Comparison of ENCODE assay signal across 8 cellular contexts in the genomic region with DNA sequence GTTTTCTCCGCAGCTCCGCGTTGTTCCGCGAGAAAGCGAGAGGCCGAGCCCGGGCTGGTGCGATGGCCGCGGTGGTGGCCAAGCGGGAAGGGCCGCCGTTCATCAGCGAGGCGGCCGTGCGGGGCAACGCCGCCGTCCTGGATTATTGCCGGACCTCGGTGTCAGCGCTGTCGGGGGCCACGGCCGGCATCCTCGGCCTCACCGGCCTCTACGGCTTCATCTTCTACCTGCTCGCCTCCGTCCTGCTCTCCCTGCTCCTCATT. TPM values are rescaled to one million over a fixed set of nuclear protein-coding genes. Genes with fewer than 3 reads are reported as not detected.
A peak's percentile ranks its signal among the peaks of the same experiment; 100 is the strongest.
DNase-seq lines count a peak whose midpoint lies in the region; ATAC-seq and FAIRE-seq lines count a peak whose summit lies in the region.

No MANE protein-coding gene starts in this region.

- H3K27ac Mint-ChIP-seq in CD8-positive, alpha-beta memory T cell: peak overlapping the region; percentile 74 to 96 (median 86)
- H3K27ac Mint-ChIP-seq in natural killer cell treated with Interleukin-12 subunit alpha and Interleukin-12 subunit beta and Interleukin-15 and Interleukin-18, amount 100 ng/mL, for 72 hours: peak overlapping the region; percentile 90 to 96

- no peaks in the 10 kb centered on the region for H3K27me3 ChIP-seq in CD8-positive, alpha-beta memory T cell (ENCODE audit: insufficient read depth, low read length, poor library complexity, severe bottlenecking)

- no peaks in the 10 kb centered on the region for H3K9me3 Mint-ChIP-seq in CD8-positive, alpha-beta memory T cell
- no peaks in the 10 kb centered on the region for H3K9me3 Mint-ChIP-seq in natural killer cell treated with Interleukin-12 subunit alpha and Interleukin-12 subunit beta and Interleukin-15 and Interleukin-18, amount 100 ng/mL, for 72 hours

- no peaks in the 10 kb centered on the region for H3K9me3 ChIP-seq in CD8-positive, alpha-beta memory T cell (ENCODE audit: low read length)

- H3K36me3 Mint-ChIP-seq in CD8-positive, alpha-beta memory T cell: peaks cover 0 to 26% (median 0%) of the 10 kb centered on the region in 3 donors
- peaks cover 14% of the 10 kb centered on the region for H3K36me3 Mint-ChIP-seq in natural killer cell treated with Interleukin-12 subunit alpha and Interleukin-12 subunit beta and Interleukin-15 and Interleukin-18, amount 100 ng/mL, for 72 hours

- FAIRE-seq in frontal cortex (lab: Jason Lieb, UNC): no peak

- peaks cover 21 to 32% (median 25%) of the 10 kb centered on the region in 3 donors for H3K4me1 Mint-ChIP-seq in CD8-positive, alpha-beta memory T cell
- peaks cover 36 to 50% of the 10 kb centered on the region in 2 donors for H3K4me1 Mint-ChIP-seq in natural killer cell treated with Interleukin-12 subunit alpha and Interleukin-12 subunit beta and Interleukin-15 and Interleukin-18, amount 100 ng/mL, for 72 hours (ENCODE audit: low read depth in 2 of 2)

- no peak for DNase-seq in CD8-positive, alpha-beta memory T cell
- DNase-seq in caudate nucleus (lab: John Stamatoyannopoulos, UW): no peak
- no peak for DNase-seq in natural killer cell treated with Interleukin-12 subunit alpha and Interleukin-12 subunit beta and Interleukin-15 and Interleukin-18, amount 100 ng/mL, for 72 hours (ENCODE audit: low spot score)
- DNase-seq in NCI-H1436 (lab: John Stamatoyannopoulos, UW): no peak
- DNase-seq in frontal cortex (ENCODE audit: low spot score in 2 of 2): no peak
- no peak for DNase-seq in midbrain (lab: John Stamatoyannopoulos, UW)
- DNase-seq in glomerular visceral epithelial cell (ENCODE audit: extremely low spot score): no peak

- H3K27ac ChIP-seq in CD8-positive, alpha-beta memory T cell (ENCODE audit: low read depth, low read length): peak overlapping the region; percentile 55
- H3K27ac ChIP-seq in caudate nucleus (ENCODE audit: low read depth, low read length): peak overlapping the region; percentile 86

- H3K27me3 Mint-ChIP-seq in CD8-positive, alpha-beta memory T cell: no peaks in the 10 kb centered on the region
- H3K27me3 Mint-ChIP-seq in natural killer cell treated with Interleukin-12 subunit alpha and Interleukin-12 subunit beta and Interleukin-15 and Interleukin-18, amount 100 ng/mL, for 72 hours: no peaks in the 10 kb centered on the region

- CTCF ChIA-PET in CD8-positive, alpha-beta memory T cell (lab: Charles Lee): interaction anchor here (0.7 kb wide), 1 partner anchor 14 kb away, joined by 3 read pairs; no protein-coding TSS in a partner anchor

- POLR2A ChIA-PET in CD8-positive, alpha-beta memory T cell (lab: Charles Lee): interaction anchor here (1.0 to 1.3 kb wide), 2 partner anchors 33 to 42 kb away, joined by 3 to 5 read pairs; partner anchors contain the start of genes CTNS and SHPK

- peak overlapping the region; percentile 85 for H3K4me3 ChIP-seq in CD8-positive, alpha-beta memory T cell (ENCODE audit: low read length)

- peak; percentile 17 for ATAC-seq in HG03354 (IDR thresholded peaks at IDR 0.05; ENCODE audit: poor library complexity, severe bottlenecking, unreplicated experiment)
- ATAC-seq in natural killer cell treated with Interleukin-12 subunit alpha and Interleukin-12 subunit beta and Interleukin-15 and Interleukin-18, amount 100 ng/mL, for 72 hours: no peak

- H3K4me3 Mint-ChIP-seq in CD8-positive, alpha-beta memory T cell: peak overlapping the region; percentile 90 to 98 (median 92)
- peak overlapping the region; percentile 95 for H3K4me3 Mint-ChIP-seq in natural killer cell treated with Interleukin-12 subunit alpha and Interleukin-12 subunit beta and Interleukin-15 and Interleukin-18, amount 100 ng/mL, for 72 hours

- H3K4me1 ChIP-seq in CD8-positive, alpha-beta memory T cell (ENCODE audit: insufficient read depth, low read length): peaks cover 20% of the 10 kb centered on the region

- H3K36me3 ChIP-seq in CD8-positive, alpha-beta memory T cell (ENCODE audit: insufficient read depth, low read length): no peaks in the 10 kb centered on the region

RNA-seq across cellular contexts. Expression of gene EMC6, which starts 0.4 kb away (rescaled TPM):
- 100 to 1,000 TPM in 1 of 2 experiments, 10 to 100 TPM in 1; 95.1 to 103 TPM for total RNA-seq in CD8-positive, alpha-beta memory T cell
- polyA plus RNA-seq in CD8-positive, alpha-beta memory T cell: 119 TPM
- 10 to 100 TPM; 43.7 to 56.2 TPM for total RNA-seq in natural killer cell treated with Interleukin-12 subunit alpha and Interleukin-12 subunit beta and Interleukin-15 and Interleukin-18, amount 100 ng/mL, for 72 hours
- 7.3 TPM for total RNA-seq in frontal cortex

RNA-seq across cellular contexts. Expression of gene TAX1BP3, which starts 0.6 kb away (rescaled TPM):
- 10 to 100 TPM; 23.4 to 26.0 TPM for total RNA-seq in CD8-positive, alpha-beta memory T cell
- polyA plus RNA-seq in CD8-positive, alpha-beta memory T cell: 38.9 TPM
- 100 to 1,000 TPM; 135 to 204 TPM for total RNA-seq in natural killer cell treated with Interleukin-12 subunit alpha and Interleukin-12 subunit beta and Interleukin-15 and Interleukin-18, amount 100 ng/mL, for 72 hours
- 26.9 TPM for total RNA-seq in frontal cortex

RNA-seq across cellular contexts. Expression of gene P2RX5, which starts 26.9 kb away (rescaled TPM):
- 10 to 100 TPM in 1 of 2 experiments, 1 to 10 TPM in 1; 9.8 to 12.0 TPM for total RNA-seq in CD8-positive, alpha-beta memory T cell
- polyA plus RNA-seq in CD8-positive, alpha-beta memory T cell: 37.4 TPM
- total RNA-seq in natural killer cell treated with Interleukin-12 subunit alpha and Interleukin-12 subunit beta and Interleukin-15 and Interleukin-18, amount 100 ng/mL, for 72 hours: 1,000 to 10,000 TPM; 2,596 to 3,366 TPM
- 5.3 TPM for total RNA-seq in frontal cortex

RNA-seq across cellular contexts. Expression of gene CTNS, which starts 32.5 kb away (rescaled TPM):
- total RNA-seq in CD8-positive, alpha-beta memory T cell: 10 to 100 TPM; 33.3 to 35.5 TPM
- 7.7 TPM for polyA plus RNA-seq in CD8-positive, alpha-beta memory T cell
- 10 to 100 TPM; 11.1 to 24.5 TPM for total RNA-seq in natural killer cell treated with Interleukin-12 subunit alpha and Interleukin-12 subunit beta and Interleukin-15 and Interleukin-18, amount 100 ng/mL, for 72 hours
- 5.7 TPM for total RNA-seq in frontal cortex

RNA-seq across cellular contexts. Expression of gene SHPK, which starts 33.0 kb away (rescaled TPM):
- 10 to 100 TPM; 17.0 to 17.1 TPM for total RNA-seq in CD8-positive, alpha-beta memory T cell
- 6.9 TPM for polyA plus RNA-seq in CD8-positive, alpha-beta memory T cell
- total RNA-seq in natural killer cell treated with Interleukin-12 subunit alpha and Interleukin-12 subunit beta and Interleukin-15 and Interleukin-18, amount 100 ng/mL, for 72 hours: 100 to 1,000 TPM in 1 of 2 donors, 10 to 100 TPM in 1; 67.2 to 121 TPM
- 8.6 TPM for total RNA-seq in frontal cortex

Comparison
In these comparisons a context has a peak if more than half of its experiments do, and no peak if none do; other contexts are left out.
1. RNA of gene P2RX5, which starts 26.9 kb away (total RNA-seq): 2,596 to 3,366 TPM in natural killer cell treated with Interleukin-12 subunit alpha and Interleukin-12 subunit beta and Interleukin-15 and Interleukin-18, amount 100 ng/mL, for 72 hours; 9.8 to 12.0 TPM in CD8-positive, alpha-beta memory T cell and 5.3 TPM in frontal cortex (single experiment); every median in the first group is over 100 times any median in the second.